18 cellular contexts compared by ENCODE assay signal in the genomic region with DNA sequence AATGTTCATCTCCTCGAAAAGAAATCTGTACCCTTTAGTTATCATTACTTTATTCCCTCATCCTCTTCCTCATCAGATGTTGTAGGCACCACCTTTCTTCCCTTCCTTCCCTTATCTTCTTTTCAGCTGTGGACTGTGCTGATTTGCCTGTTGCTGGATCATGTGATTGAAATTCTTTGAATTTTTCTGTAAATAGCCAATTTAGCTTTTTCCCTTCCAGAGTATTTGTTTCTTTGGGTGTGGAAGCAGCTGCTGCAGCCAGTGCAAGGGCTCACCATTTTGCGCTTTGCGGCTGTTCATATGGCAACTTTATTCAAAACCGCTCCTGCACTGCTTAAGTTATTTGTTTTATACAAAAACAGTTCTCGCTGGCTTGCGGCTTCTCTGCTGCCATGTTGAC.
"Had no signal": no experiment of that assay in that cellular context is flagged by ENCODE, and none has a peak within 500 bp of the region (broad histone marks: within the 10 kb centered on the region; RNA-seq: fewer than 3 reads in every experiment).

No MANE protein-coding gene starts in this region.

- H3K4me3 ChIP-seq: adrenal gland, cardiac muscle cell, esophagus muscularis mucosa, hepatocyte, lower lobe of right lung, thyroid gland had no signal

- H3K4me1 ChIP-seq: lower lobe of right lung, thyroid gland had no signal

- H3K9me3 ChIP-seq: adrenal gland, esophagus muscularis mucosa, lower lobe of right lung, thyroid gland had no signal

- H3K4me2 ChIP-seq: hepatocyte had no signal

- H3K36me3 ChIP-seq: adrenal gland, cardiac muscle cell, esophagus muscularis mucosa, lower lobe of right lung, thyroid gland had no signal

- H2AFZ ChIP-seq: hepatocyte had no signal

- H3K27ac ChIP-seq: adrenal gland, cardiac muscle cell, esophagus muscularis mucosa, hepatocyte, lower lobe of right lung, thyroid gland had no signal

- DNase-seq: activated CD4-positive, alpha-beta T cell treated with anti-CD3 and anti-CD28 coated beads for 36 hours; activated CD4-positive, alpha-beta T cell treated with anti-CD3 and anti-CD28 coated beads, Interleukin-2, amount 50 U/mL, for 48 hours; activated gamma-delta T cell treated with Interleukin-2 at 50 U/mL for 16 hours; adrenal gland; effector CD8-positive, alpha-beta T cell; islet precursor cell; left colon; lower lobe of right lung; midbrain; nephron progenitor cell; nucleus accumbens; stimulated activated CD4-positive, alpha-beta T cell treated with anti-CD3 and anti-CD28 coated beads, Interleukin-1b, Interleukin-23, amount 100 ng/mL, for 48 hours; stimulated activated CD8-positive, alpha-beta memory T cell treated with anti-CD3 and anti-CD28 coated beads, Interleukin-4, amount 100 ng/mL, for 48 hours; stimulated activated naive CD4-positive, alpha-beta T cell; thyroid gland had no signal

- H3K27me3 ChIP-seq: adrenal gland, cardiac muscle cell, esophagus muscularis mucosa, hepatocyte, thyroid gland had no signal
